ENCODE assay signal across 8 cellular contexts in the genomic region with DNA sequence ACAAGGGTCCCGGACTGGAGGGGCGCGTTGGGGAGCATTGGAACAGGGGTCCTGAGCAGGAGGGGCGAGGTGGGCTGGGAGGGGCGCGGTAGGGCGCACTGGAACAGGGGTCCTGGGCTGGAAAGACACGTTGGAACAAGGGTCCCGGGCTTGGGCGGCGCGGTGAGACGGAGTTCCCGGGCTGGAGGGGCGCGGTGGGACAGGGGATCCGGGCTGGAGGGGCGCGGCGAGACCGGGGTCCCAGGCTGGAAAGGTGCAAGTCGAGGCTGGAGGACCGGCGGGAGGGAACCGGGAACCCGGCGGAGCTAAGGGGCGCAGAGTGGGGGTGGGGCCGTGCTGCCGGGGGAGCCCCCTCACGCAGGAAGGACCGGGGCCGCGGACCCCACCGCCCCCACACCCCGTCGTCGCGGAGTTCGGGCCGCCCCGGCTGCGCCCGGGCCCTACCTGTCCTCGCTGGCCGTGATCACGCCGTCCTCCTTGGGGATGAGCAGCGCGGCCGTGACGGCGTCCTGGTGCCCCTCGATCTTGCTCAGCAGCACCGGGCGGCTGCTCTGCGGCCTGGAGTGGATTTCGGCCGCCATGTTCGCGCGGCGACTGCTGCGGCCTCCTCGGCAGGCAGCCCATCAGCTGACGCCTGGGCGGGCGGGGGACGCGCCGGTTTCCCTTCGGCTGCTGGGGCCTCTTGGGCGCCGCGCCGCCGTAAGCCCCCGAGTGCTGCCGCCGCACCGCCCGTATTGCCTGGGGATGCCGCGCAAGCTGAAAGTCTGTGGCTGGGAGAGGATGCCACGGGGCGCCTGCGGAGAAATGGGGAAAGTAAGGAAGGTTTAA. TPM values are rescaled to one million over a fixed set of nuclear protein-coding genes. Genes with fewer than 3 reads are reported as not detected.
DNase-seq lines count a peak whose midpoint lies in the region; ATAC-seq and TF ChIP-seq lines count a peak whose summit lies in the region.

A gene with protein sequence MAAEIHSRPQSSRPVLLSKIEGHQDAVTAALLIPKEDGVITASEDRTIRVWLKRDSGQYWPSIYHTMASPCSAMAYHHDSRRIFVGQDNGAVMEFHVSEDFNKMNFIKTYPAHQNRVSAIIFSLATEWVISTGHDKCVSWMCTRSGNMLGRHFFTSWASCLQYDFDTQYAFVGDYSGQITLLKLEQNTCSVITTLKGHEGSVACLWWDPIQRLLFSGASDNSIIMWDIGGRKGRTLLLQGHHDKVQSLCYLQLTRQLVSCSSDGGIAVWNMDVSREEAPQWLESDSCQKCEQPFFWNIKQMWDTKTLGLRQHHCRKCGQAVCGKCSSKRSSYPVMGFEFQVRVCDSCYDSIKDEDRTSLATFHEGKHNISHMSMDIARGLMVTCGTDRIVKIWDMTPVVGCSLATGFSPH (minus strand): TSS at position 632 of the 828 bp plus-strand sequence. CDS start 51 bp downstream, at position 581.

- POLR2A ChIA-PET in AG04450 (lab: Yijun Ruan, JAX): interaction anchor here (0.6 to 1.2 kb wide), 4 partner anchors 10 to 1893 kb away, joined by 3 to 8 read pairs (median 6); no protein-coding TSS in a partner anchor
- POLR2A ChIA-PET in activated B cell treated with CpG ODN at 0.5 μM for 24 hours (lab: Charles Lee): interaction anchor here (0.5 to 3.1 kb wide), 9 partner anchors 9 to 641 kb away, joined by 3 to 27 read pairs (median 8); a partner anchor contains a TSS

- peak; percentile 65 for DNase-seq in AG04450 (ENCODE audit: low read depth, low spot score)
- DNase-seq in NCI-H2227 treated with DMSO at 0.1 percent for 48 hours (lab: John Stamatoyannopoulos, UW): peak; percentile 79
- DNase-seq in activated B cell treated with CpG ODN at 0.5 μM for 24 hours: peak; percentile 80
- DNase-seq in caudate nucleus (lab: John Stamatoyannopoulos, UW): peak in 60 of 61 donors; percentile 13 to 93 (median 84)
- DNase-seq in inferior parietal cortex (ENCODE audit: extremely low spot score): peak; percentile 85
- peak; percentile 98 for DNase-seq in spleen

- TF ChIP-seq CTCF in AG04450 (IDR thresholded peaks at IDR 0.05; ENCODE audit: low read depth, low read length) (no peak), activated B cell treated with CpG ODN at 0.5 μM for 24 hours (IDR thresholded peaks at IDR 0.05) (no peak), spleen (IDR thresholded peaks at IDR 0.05 in 8 of 11, conservative IDR thresholded peaks at IDR 0.05 in 3 of 11) (peak in 1 of 11 experiments; percentile 14)

- no peaks in the 10 kb centered on the region; the same call in 1 of the 2 replicates for H3K9me3 ChIP-seq in AG04450 (ENCODE audit: control insufficient read depth, insufficient read depth, low read length)
- H3K9me3 ChIP-seq in spleen: no peaks in the 10 kb centered on the region

- H3K9me3 Mint-ChIP-seq in activated B cell treated with CpG ODN at 0.5 μM for 24 hours: no peaks in the 10 kb centered on the region

- H3K4me3 ChIP-seq in AG04450 (ENCODE audit: low read depth, low read length) (peak within 1 kb of the TSS; percentile 91), spleen (peak within 1 kb of the TSS; percentile 74 to 95 (median 88))

- peaks cover 58% of the 10 kb centered on the region for H3K4me1 Mint-ChIP-seq in activated B cell treated with CpG ODN at 0.5 μM for 24 hours

- no peaks in the 10 kb centered on the region for H3K27me3 Mint-ChIP-seq in activated B cell treated with CpG ODN at 0.5 μM for 24 hours

- peaks cover 0 to 5% (median 0%) of the 10 kb centered on the region in 6 donors for H3K36me3 ChIP-seq in spleen

- intact Hi-C loops in activated B cell treated with CpG ODN at 0.5 μM for 24 hours (cut with micrococcal nuclease) (loop anchor here (1.0 to 2.0 kb wide), 5 partner anchors 12 to 640 kb away; a partner anchor contains a TSS), spleen (cut with DNase I; ENCODE audit: low total_unique reads) (no loop called here)

- H3K27me3 ChIP-seq in AG04450 (ENCODE audit: control insufficient read depth, insufficient read depth, low read length): no peaks in the 10 kb centered on the region
- H3K27me3 ChIP-seq in spleen (replicated peaks in 1 of 7): no peaks in the 10 kb centered on the region

- H3K27ac Mint-ChIP-seq in activated B cell treated with CpG ODN at 0.5 μM for 24 hours: peak within 1 kb of the TSS; percentile 88

- WGBS in spleen, 5 donors: 0 to 1% (median 1%) methylated on average over 48 to 87 of the region's 87 CpGs

- peak within 1 kb of the TSS; percentile 68 for H3K27ac ChIP-seq in AG04450 (ENCODE audit: low read depth, low read length)
- peak within 1 kb of the TSS; percentile 78 for H3K27ac ChIP-seq in caudate nucleus (ENCODE audit: low read depth, low read length)
- peak within 1 kb of the TSS; percentile 87 to 98 (median 95) for H3K27ac ChIP-seq in spleen

- peak; percentile 75 for ATAC-seq in GM18873 (IDR thresholded peaks at IDR 0.05; ENCODE audit: low FRiP score, unreplicated experiment)
- peak; percentile 81 for ATAC-seq in HG03108 (IDR thresholded peaks at IDR 0.05; ENCODE audit: unreplicated experiment)
- ATAC-seq in activated B cell treated with CpG ODN at 0.5 μM for 24 hours (ENCODE audit: low read depth): peak; percentile 94

- TF ChIP-seq POLR2A in spleen (IDR thresholded peaks at IDR 0.05): peak; percentile 22 to 48 (median 24)

- CTCF ChIA-PET in AG04450 (lab: Charles Lee) (interaction anchor here (0.7 kb wide), 2 partner anchors 153 to 339 kb away, joined by 3 read pairs; no protein-coding TSS in a partner anchor), activated B cell treated with CpG ODN at 0.5 μM for 24 hours (lab: Charles Lee) (no interaction called here)

- peak within 1 kb of the TSS; percentile 95 for H3K4me3 Mint-ChIP-seq in activated B cell treated with CpG ODN at 0.5 μM for 24 hours

- peaks cover 17% of the 10 kb centered on the region for H3K36me3 Mint-ChIP-seq in activated B cell treated with CpG ODN at 0.5 μM for 24 hours (ENCODE audit: low read depth)

- H3K4me1 ChIP-seq in spleen: peaks cover 22 to 83% (median 71%) of the 10 kb centered on the region in 6 donors

RNA-seq across cellular contexts. Expression of the gene that starts here (rescaled TPM):
- polyA plus RNA-seq in AG04450 (2011; rRNA removed): 67.8 and 74.8 TPM in 2 replicates
- polyA minus RNA-seq in AG04450 (2011; rRNA and poly(A)+ RNA removed): 217 and 252 TPM in 2 replicates
- 67.2 and 77.0 TPM in 2 replicates for total RNA-seq in activated B cell treated with CpG ODN at 0.5 μM for 24 hours
- 10 to 100 TPM; 46.4 to 68.5 (median 54.7) TPM for total RNA-seq in spleen
- 10 to 100 TPM; 14.3 to 20.4 (median 18.1) TPM for polyA plus RNA-seq in spleen

Comparison
In these comparisons a context has a peak if more than half of its experiments do, and no peak if none do; other contexts are left out.
1. Peak in every context shown above with its lines: DNase-seq, ATAC-seq, H3K4me3 ChIP-seq and H3K27ac ChIP-seq.